Comparison of ENCODE assay signal across 8 cellular contexts in genomic region chr20:20017852-20018245, GRCh38. TPM values are rescaled to one million over a fixed set of nuclear protein-coding genes. Genes with fewer than 3 reads are reported as not detected.
DNase-seq lines count a peak whose midpoint lies in the region; FAIRE-seq and TF ChIP-seq lines count a peak whose summit lies in the region.

No MANE protein-coding gene starts in this region.

- H2AFZ ChIP-seq in astrocyte (ENCODE audit: low read depth, low read length), result peak overlapping the region; percentile 81

- H3K27ac Mint-ChIP-seq in astrocyte (ENCODE audit: unreplicated experiment), result peak overlapping the region; percentile 60

- H3K9ac ChIP-seq in HUES48 (ENCODE audit: low read depth, low read length), result peak overlapping the region; percentile 71; the same call in 1 of the 2 replicates
- peak overlapping the region; percentile 93 for H3K9ac ChIP-seq in astrocyte (ENCODE audit: low read length)
- H3K9ac ChIP-seq in kidney (ENCODE audit: low read length in 2 of 2), result peak overlapping the region; percentile 78 to 87

- H3K27ac ChIP-seq in HUES48 (ENCODE audit: low read depth, low read length) (no peak overlapping the region), astrocyte (ENCODE audit: low read depth, low read length) (peak overlapping the region; percentile 82), kidney (ENCODE audit: low read depth in 2 of 2, low read length in 2 of 2) (peak overlapping the region in 1 of 2 donors; percentile 73), temporal lobe (ENCODE audit: low read depth, low read length) (peak overlapping the region; percentile 33)

- H3K4me2 ChIP-seq in astrocyte (ENCODE audit: low read length), result peak overlapping the region; percentile 99

- H3K4me1 ChIP-seq in HUES48 (ENCODE audit: control insufficient read depth, insufficient read depth, low read length), result peaks cover 7% of the 10 kb centered on the region; the same call in 1 of the 2 replicates
- H3K4me1 ChIP-seq in astrocyte (ENCODE audit: insufficient read depth, low read length), result peaks cover 7% of the 10 kb centered on the region
- peaks cover 11 to 18% of the 10 kb centered on the region in 2 donors for H3K4me1 ChIP-seq in kidney (ENCODE audit: control insufficient read depth in 1 of 2, insufficient read depth in 1 of 2, low read depth in 1 of 2, low read length in 2 of 2)

- H3K27me3 Mint-ChIP-seq in astrocyte (ENCODE audit: low read depth, unreplicated experiment), result no peaks in the 10 kb centered on the region

- intact Hi-C loops in kidney (cut with DNase I), result no loop called here

- H3K27me3 ChIP-seq in HUES48 (ENCODE audit: control insufficient read depth, insufficient read depth, low read length) (no peaks in the 10 kb centered on the region), astrocyte (ENCODE audit: insufficient read depth, low read length) (no peaks in the 10 kb centered on the region)

- TF ChIP-seq CTCF in astrocyte (IDR thresholded peaks at IDR 0.05; ENCODE audit: insufficient read depth, low read depth, low read length), result no peak
- no peak for TF ChIP-seq CTCF in kidney (IDR thresholded peaks at IDR 0.05; ENCODE audit: borderline replicate concordance, extremely low read depth, insufficient read depth)

- H3K4me1 Mint-ChIP-seq in astrocyte (ENCODE audit: low read depth, unreplicated experiment), result peaks cover 25% of the 10 kb centered on the region

- H3K9me3 Mint-ChIP-seq in astrocyte (ENCODE audit: unreplicated experiment), result no peaks in the 10 kb centered on the region

- DNase-seq in activated CD8-positive, alpha-beta memory T cell treated with anti-CD3 and anti-CD28 coated beads, Interleukin-2, amount 50 U/mL, for 4 hours, result peak; percentile 17
- DNase-seq in activated CD8-positive, alpha-beta memory T cell treated with anti-CD3 and anti-CD28 coated beads, Interleukin-2, amount 50 U/mL, for 48 hours, result no peak
- DNase-seq in astrocyte (ENCODE audit: low read depth), result no peak
- no peak for DNase-seq in kidney
- no peak for DNase-seq in NCI-H1105 (lab: John Stamatoyannopoulos, UW)
- no peak for DNase-seq in H4 (ENCODE audit: low spot score)

- no peaks in the 10 kb centered on the region for H3K9me3 ChIP-seq in HUES48 (ENCODE audit: control insufficient read depth, insufficient read depth, low read length)
- H3K9me3 ChIP-seq in astrocyte (ENCODE audit: insufficient read depth, low read depth, low read length), result no peaks in the 10 kb centered on the region
- H3K9me3 ChIP-seq in kidney (ENCODE audit: control insufficient read depth in 1 of 2, low read length in 2 of 2), result no peaks in the 10 kb centered on the region

- peaks cover 59% of the 10 kb centered on the region for H3K79me2 ChIP-seq in astrocyte (ENCODE audit: insufficient read depth, low read length)

- H3K4me3 ChIP-seq in HUES48 (ENCODE audit: low read depth, low read length) (peak overlapping the region; percentile 88), astrocyte (ENCODE audit: insufficient read depth, low read depth, low read length) (peak overlapping the region; percentile 89), kidney (ENCODE audit: low read length in 2 of 2) (peak overlapping the region; percentile 89 to 92)

- peak overlapping the region; percentile 85 for H3K4me3 Mint-ChIP-seq in astrocyte (ENCODE audit: unreplicated experiment)

- peaks cover 49% of the 10 kb centered on the region for H4K20me1 ChIP-seq in astrocyte (ENCODE audit: insufficient read depth, low read length)

- peaks cover 8% of the 10 kb centered on the region for H3K36me3 Mint-ChIP-seq in astrocyte (ENCODE audit: low read depth, unreplicated experiment)

- H3K36me3 ChIP-seq in HUES48 (ENCODE audit: control insufficient read depth, insufficient read depth, low read length) (peaks cover 13% of the 10 kb centered on the region), astrocyte (ENCODE audit: insufficient read depth, low read length) (peaks cover 6% of the 10 kb centered on the region), kidney (ENCODE audit: control insufficient read depth in 1 of 2, insufficient read depth in 2 of 2, low read length in 2 of 2) (no peaks in the 10 kb centered on the region)

- no peak for FAIRE-seq in astrocyte (lab: Jason Lieb, UNC)
- no peak for FAIRE-seq in kidney (lab: Jason Lieb, UNC)

RNA-seq across cellular contexts. Expression of gene NAA20, which starts 0.7 kb away (rescaled TPM):
- total RNA-seq in astrocyte (61.5 and 73.0 TPM in 2 replicates), kidney (72.8 TPM), temporal lobe (26.6 TPM)
- 104 TPM for polyA plus RNA-seq in kidney (ENCODE audit: insufficient read depth, low read depth, low replicate concordance)
- total RNA-seq in H4 (2014; rRNA removed; shearing (Covaris generic)), result 63.2 and 83.4 TPM in 2 replicates

RNA-seq across cellular contexts. Expression of gene CRNKL1, which starts 34.4 kb away (rescaled TPM):
- total RNA-seq in astrocyte (20.1 and 20.2 TPM in 2 replicates), kidney (20.8 TPM), temporal lobe (53.6 TPM)
- polyA plus RNA-seq in kidney (ENCODE audit: insufficient read depth, low read depth, low replicate concordance), result 18.3 TPM
- 17.0 and 20.3 TPM in 2 replicates for total RNA-seq in H4 (2014; rRNA removed; shearing (Covaris generic))

RNA-seq across cellular contexts. Expression of gene CFAP61, which starts 34.5 kb away (rescaled TPM):
- not detected in 2 replicates for total RNA-seq in astrocyte
- total RNA-seq in kidney, result 2.6 TPM
- 0.58 TPM for polyA plus RNA-seq in kidney (ENCODE audit: insufficient read depth, low read depth, low replicate concordance)
- total RNA-seq in temporal lobe, result 2.5 TPM
- 0.62 TPM in 1 of 2 replicates, not detected in the other for total RNA-seq in H4 (2014; rRNA removed; shearing (Covaris generic))
